In the genomic region with DNA sequence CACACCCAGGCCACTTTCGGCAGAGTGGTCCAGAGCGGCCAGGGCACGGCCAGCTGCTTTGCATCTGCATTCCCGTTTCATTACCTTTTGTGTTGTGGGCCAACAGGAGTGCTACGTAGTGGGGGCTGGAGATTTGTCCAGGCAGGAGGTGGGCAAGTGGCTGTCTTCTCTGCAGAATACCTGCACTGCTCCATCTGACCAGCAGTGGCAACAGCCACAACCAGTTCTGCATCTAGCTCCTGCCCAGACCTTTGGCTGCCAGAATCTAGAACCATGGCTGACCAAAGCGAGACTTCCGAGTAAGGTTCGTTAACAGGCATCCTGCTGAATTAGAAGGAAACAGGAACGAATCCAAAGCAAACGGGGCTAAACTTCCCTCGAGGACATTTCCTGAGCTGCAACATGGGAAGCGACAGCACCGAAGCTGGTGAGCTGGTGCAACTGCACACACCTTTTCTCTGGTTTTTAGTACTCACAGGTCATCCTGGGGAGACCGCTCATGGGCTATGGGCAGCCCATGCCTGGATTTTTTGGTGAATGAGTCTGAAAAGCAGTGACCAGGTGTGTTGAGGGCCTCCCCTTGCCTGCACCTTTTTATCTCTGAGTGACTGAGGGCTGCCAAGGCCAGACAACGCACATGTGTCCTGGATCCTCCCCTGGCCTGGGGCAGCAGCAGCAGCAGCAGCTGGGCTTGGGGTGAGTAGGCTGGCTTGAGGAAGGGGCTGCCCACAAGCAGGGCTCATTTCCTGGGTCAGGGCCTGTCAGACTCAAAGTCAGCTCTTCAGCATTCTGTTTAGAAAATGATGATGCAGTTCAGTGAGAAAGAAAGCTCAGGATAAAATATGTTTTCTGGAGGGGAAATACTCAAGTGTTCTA, we compare ENCODE assay signal across 11 cellular contexts. TPM values are rescaled to one million over a fixed set of nuclear protein-coding genes. Genes with fewer than 3 reads are reported as not detected.
DNase-seq lines count a peak whose midpoint lies in the region; ATAC-seq, FAIRE-seq and TF ChIP-seq lines count a peak whose summit lies in the region.
"Had no signal": no experiment of that assay in that cellular context is flagged by ENCODE, and none has a peak within 500 bp of the region (broad histone marks: within the 10 kb centered on the region; RNA-seq: fewer than 3 reads in every experiment).

No MANE protein-coding gene starts in this region.

- DNase-seq in GM12892 (ENCODE audit: insufficient read length): no peak
- DNase-seq in kidney epithelial cell (ENCODE audit: low read depth): no peak
- DNase-seq in nucleus accumbens (lab: John Stamatoyannopoulos, UW): no peak
- no peak for DNase-seq in lower lobe of right lung
- DNase-seq in D721Med (ENCODE audit: insufficient read length, low spot score): no peak
- no peak for DNase-seq in GM03348 (ENCODE audit: low spot score)
- DNase-seq: NCI-H2029 had no signal

- H3K27me3 ChIP-seq in kidney epithelial cell (ENCODE audit: control insufficient read depth, insufficient read depth, low read length) (peaks cover 7% of the 10 kb centered on the region), lower lobe of right lung (ENCODE audit: low read depth) (peaks cover 25% of the 10 kb centered on the region)

- intact Hi-C loops in lower lobe of right lung (cut with DNase I): loop anchor here (10.0 kb wide), 1 partner anchor 287 kb away; no protein-coding TSS in a partner anchor

- H3K4me1 ChIP-seq in lower lobe of right lung: peaks cover 4% of the 10 kb centered on the region

- FAIRE-seq in GM12892 (lab: Jason Lieb, UNC): peak; percentile 74
- no peak for FAIRE-seq in D721Med (lab: Jason Lieb, UNC)
- FAIRE-seq: endometrium had no signal

- ATAC-seq in GM21529 (IDR thresholded peaks at IDR 0.05; ENCODE audit: unreplicated experiment) (peak; percentile 32), HG03520 (IDR thresholded peaks at IDR 0.05; ENCODE audit: unreplicated experiment) (peak; percentile 41), lower lobe of right lung (no peak)

- no peak for TF ChIP-seq POLR2A in GM12892 (IDR thresholded peaks at IDR 0.05; ENCODE audit: low read depth, low read length)

- H3K27ac ChIP-seq in lower lobe of right lung: no peak overlapping the region

- H3K36me3 ChIP-seq in kidney epithelial cell (ENCODE audit: control insufficient read depth, insufficient read depth, low read length) (no peaks in the 10 kb centered on the region), lower lobe of right lung (peaks cover 4% of the 10 kb centered on the region)

- peak; percentile 20 for TF ChIP-seq CTCF in kidney epithelial cell (IDR thresholded peaks at IDR 0.05; ENCODE audit: insufficient read depth, low read length, poor library complexity, severe bottlenecking)
- no peak for TF ChIP-seq CTCF in lower lobe of right lung (IDR thresholded peaks at IDR 0.05)
- no peak for TF ChIP-seq CTCF in D721Med (IDR thresholded peaks at IDR 0.05; ENCODE audit: insufficient read depth, missing control alignments)

- H3K4me3 ChIP-seq in kidney epithelial cell (ENCODE audit: low read depth, low read length) (no peak overlapping the region), lower lobe of right lung (no peak overlapping the region)

- H3K9me3 ChIP-seq in lower lobe of right lung: no peaks in the 10 kb centered on the region

RNA-seq across cellular contexts. Expression of a gene that starts 10.6 kb away (rescaled TPM):
- polyA plus RNA-seq in GM12892 (2012; ENCODE audit: missing spikeins): 0.19 TPM
- total RNA-seq in kidney epithelial cell (0.04 and 0.07 TPM in 2 replicates), lower lobe of right lung (0.62 TPM)
- total RNA-seq: activated CD8-positive, alpha-beta memory T cell treated with anti-CD3 and anti-CD28 coated beads for 36 hours had no signal

RNA-seq across cellular contexts. Expression of a gene that starts 26.6 kb away (rescaled TPM):
- 7.3 TPM for polyA plus RNA-seq in GM12892 (2012; ENCODE audit: missing spikeins)
- total RNA-seq in kidney epithelial cell: 41.7 and 42.4 TPM in 2 replicates
- total RNA-seq in lower lobe of right lung: 39.9 TPM

Comparison
In these comparisons a context has a peak if more than half of its experiments do, and no peak if none do; other contexts are left out.
1. ATAC-seq: peak in GM21529 (single experiment) and HG03520 (single experiment); none in lower lobe of right lung (0 of 2).